ENCODE assay signal across 8 cellular contexts in the genomic region with DNA sequence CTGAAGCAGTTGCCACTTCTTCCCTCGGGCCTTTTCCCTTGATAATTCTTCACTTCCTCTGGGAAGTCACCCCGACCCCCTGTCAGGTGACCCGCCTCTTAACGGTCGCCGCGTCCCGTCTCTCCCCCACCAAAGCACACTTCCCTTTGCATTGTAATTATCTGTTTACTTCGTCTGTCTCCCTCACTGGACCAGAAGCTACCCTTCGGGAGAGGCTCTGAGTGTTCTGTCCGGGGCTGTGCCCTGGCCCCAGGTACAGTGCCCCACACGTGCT. TPM values are rescaled to one million over a fixed set of nuclear protein-coding genes. Genes with fewer than 3 reads are reported as not detected.
DNase-seq lines count a peak whose midpoint lies in the region; ATAC-seq and TF ChIP-seq lines count a peak whose summit lies in the region.

No MANE protein-coding gene starts in this region.

- no peak for TF ChIP-seq POLR2A in tibial nerve (IDR thresholded peaks at IDR 0.05)

- TF ChIP-seq RAD21 in liver (IDR thresholded peaks at IDR 0.05), result peak in 1 of 2 donors; percentile 4

- H3K4me1 Mint-ChIP-seq in activated T-cell treated with anti-CD3 and anti-CD28 coated beads, Interleukin-2, amount 50 U/mL, for 4 hours (ENCODE audit: low read depth), result peaks cover 19% of the 10 kb centered on the region
- H3K4me1 Mint-ChIP-seq in activated naive CD8-positive, alpha-beta T cell treated with anti-CD3 and anti-CD28 coated beads, Interleukin-2, amount 10 ng/mL, durations not matched to agents 7 days and 5 days, result peaks cover 21% of the 10 kb centered on the region

- POLR2A ChIA-PET in activated naive CD8-positive, alpha-beta T cell treated with anti-CD3 and anti-CD28 coated beads, Interleukin-2, amount 10 ng/mL, durations not matched to agents 7 days and 5 days (lab: Charles Lee), result interaction anchor here (1.3 kb wide), 1 partner anchor 89 kb away, joined by 11 read pairs; no protein-coding TSS in a partner anchor

- H3K27ac ChIP-seq in liver (ENCODE audit: low read depth in 1 of 2, low read length in 2 of 2) (no peak overlapping the region), tibial nerve (peak overlapping the region in 3 of 4 donors; percentile 30 to 80 (median 74))

- H3K36me3 ChIP-seq in liver (ENCODE audit: control insufficient read depth in 4 of 4, insufficient read depth in 3 of 4, low read depth in 1 of 4, low read length in 3 of 4) (no peaks in the 10 kb centered on the region), tibial nerve (peaks cover 0 to 5% (median 0%) of the 10 kb centered on the region in 3 donors)

- ATAC-seq in activated T-cell treated with anti-CD3 and anti-CD28 coated beads, Interleukin-2, amount 50 U/mL, for 4 hours, result no peak
- no peak for ATAC-seq in activated naive CD8-positive, alpha-beta T cell treated with anti-CD3 and anti-CD28 coated beads, Interleukin-2, amount 10 ng/mL, durations not matched to agents 7 days and 5 days (ENCODE audit: low read depth)
- no peak for ATAC-seq in HG03280 (IDR thresholded peaks at IDR 0.05; ENCODE audit: unreplicated experiment)

- H3K4me1 ChIP-seq in liver (ENCODE audit: control insufficient read depth in 4 of 4, insufficient read depth in 4 of 4, low read length in 3 of 4), result peaks cover 2 to 17% (median 6%) of the 10 kb centered on the region in 4 donors
- peaks cover 0 to 72% (median 27%) of the 10 kb centered on the region in 4 donors for H3K4me1 ChIP-seq in tibial nerve

- H3K27me3 ChIP-seq in liver (ENCODE audit: control insufficient read depth in 4 of 4, insufficient read depth in 4 of 4, low read length in 3 of 4), result no peaks in the 10 kb centered on the region
- H3K27me3 ChIP-seq in tibial nerve, result no peaks in the 10 kb centered on the region

- no peaks in the 10 kb centered on the region for H3K36me3 Mint-ChIP-seq in activated T-cell treated with anti-CD3 and anti-CD28 coated beads, Interleukin-2, amount 50 U/mL, for 4 hours (ENCODE audit: insufficient read depth)
- no peaks in the 10 kb centered on the region for H3K36me3 Mint-ChIP-seq in activated naive CD8-positive, alpha-beta T cell treated with anti-CD3 and anti-CD28 coated beads, Interleukin-2, amount 10 ng/mL, durations not matched to agents 7 days and 5 days

- H3K9me3 ChIP-seq in liver (ENCODE audit: control insufficient read depth in 4 of 4, low read length in 3 of 4) (no peaks in the 10 kb centered on the region), tibial nerve (no peaks in the 10 kb centered on the region)

- H3K4me3 ChIP-seq in liver (ENCODE audit: low read depth in 1 of 3, low read length in 3 of 3) (peak overlapping the region in 2 of 3 donors; percentile 29 to 39), tibial nerve (peak overlapping the region in 2 of 4 donors; percentile 55 to 57)

- H3K9me3 Mint-ChIP-seq in activated T-cell treated with anti-CD3 and anti-CD28 coated beads, Interleukin-2, amount 50 U/mL, for 4 hours, result no peaks in the 10 kb centered on the region
- H3K9me3 Mint-ChIP-seq in activated naive CD8-positive, alpha-beta T cell treated with anti-CD3 and anti-CD28 coated beads, Interleukin-2, amount 10 ng/mL, durations not matched to agents 7 days and 5 days, result no peaks in the 10 kb centered on the region

- no peak overlapping the region for H3K27ac Mint-ChIP-seq in activated naive CD8-positive, alpha-beta T cell treated with anti-CD3 and anti-CD28 coated beads, Interleukin-2, amount 10 ng/mL, durations not matched to agents 7 days and 5 days

- peak overlapping the region in 1 of 2 donors; percentile 9 for H3K9ac ChIP-seq in liver (ENCODE audit: low read depth in 1 of 2, low read length in 2 of 2)

- 18% methylated on average over 12 of the region's 12 CpGs for WGBS in liver
- WGBS in tibial nerve, 2 donors, result 59 to 61% methylated on average over 12 of the region's 12 CpGs

- TF ChIP-seq CTCF in liver (IDR thresholded peaks at IDR 0.05; ENCODE audit: low read depth, low read length, missing input control), result no peak
- no peak for TF ChIP-seq CTCF in tibial nerve (IDR thresholded peaks at IDR 0.05)

- H3K4me3 Mint-ChIP-seq in activated T-cell treated with anti-CD3 and anti-CD28 coated beads, Interleukin-2, amount 50 U/mL, for 4 hours, result peak overlapping the region; percentile 71
- H3K4me3 Mint-ChIP-seq in activated naive CD8-positive, alpha-beta T cell treated with anti-CD3 and anti-CD28 coated beads, Interleukin-2, amount 10 ng/mL, durations not matched to agents 7 days and 5 days, result peak overlapping the region; percentile 61

- peak; percentile 7 for DNase-seq in activated T-cell treated with anti-CD3 and anti-CD28 coated beads, Interleukin-2, amount 50 U/mL, for 4 hours
- no peak for DNase-seq in activated T-cell treated with anti-CD3 and anti-CD28 coated beads for 4 hours
- no peak for DNase-seq in activated naive CD8-positive, alpha-beta T cell treated with anti-CD3 and anti-CD28 coated beads, Interleukin-2, amount 10 ng/mL, durations not matched to agents 7 days and 5 days
- no peak for DNase-seq in tibial nerve (ENCODE audit: low spot score in 2 of 2)
- DNase-seq in SHP77 (lab: John Stamatoyannopoulos, UW), result no peak
- no peak for DNase-seq in occipital lobe (lab: John Stamatoyannopoulos, UW)

- no peak for TF ChIP-seq EP300 in tibial nerve (IDR thresholded peaks at IDR 0.05)

- H3K27me3 Mint-ChIP-seq in activated T-cell treated with anti-CD3 and anti-CD28 coated beads, Interleukin-2, amount 50 U/mL, for 4 hours (ENCODE audit: low read depth), result no peaks in the 10 kb centered on the region
- H3K27me3 Mint-ChIP-seq in activated naive CD8-positive, alpha-beta T cell treated with anti-CD3 and anti-CD28 coated beads, Interleukin-2, amount 10 ng/mL, durations not matched to agents 7 days and 5 days, result peaks cover 17% of the 10 kb centered on the region

TF ChIP-seq in liver, 16 proteins besides CTCF, POLR2A, EP300 and RAD21:
- TF ChIP-seq FOXA1 (IDR thresholded peaks at IDR 0.05) (no peak), SP1 (IDR thresholded peaks at IDR 0.05) (peak; percentile 4), NR2F2 (IDR thresholded peaks at IDR 0.05) (peak; percentile 31)

RNA-seq across cellular contexts. Expression of gene SNAI1, which starts 0.8 kb away (rescaled TPM):
- total RNA-seq in activated T-cell treated with anti-CD3 and anti-CD28 coated beads, Interleukin-2, amount 50 U/mL, for 4 hours, result 1 to 10 TPM; 1.1 to 1.8 (median 1.3) TPM
- under 1 TPM; 0.40 to 0.75 TPM for total RNA-seq in activated naive CD8-positive, alpha-beta T cell treated with anti-CD3 and anti-CD28 coated beads, Interleukin-2, amount 10 ng/mL, durations not matched to agents 7 days and 5 days
- under 1 TPM; 0.28 to 0.75 TPM for total RNA-seq in liver
- 1 to 10 TPM in 1 of 2 donors, under 1 TPM in 1; 0.44 to 3.4 TPM for polyA plus RNA-seq in liver
- 10 to 100 TPM in 1 of 4 donors, 1 to 10 TPM in 3; 4.2 to 14.4 (median 6.0) TPM for total RNA-seq in tibial nerve
- total RNA-seq in occipital lobe, result not detected

RNA-seq across cellular contexts. Expression of gene RNF114, which starts 45.8 kb away (rescaled TPM):
- total RNA-seq in activated T-cell treated with anti-CD3 and anti-CD28 coated beads, Interleukin-2, amount 50 U/mL, for 4 hours, result 10 to 100 TPM; 71.1 to 81.9 (median 77.5) TPM
- 10 to 100 TPM; 75.8 TPM for total RNA-seq in activated naive CD8-positive, alpha-beta T cell treated with anti-CD3 and anti-CD28 coated beads, Interleukin-2, amount 10 ng/mL, durations not matched to agents 7 days and 5 days
- total RNA-seq in liver (10 to 100 TPM; 30.9 to 87.9 TPM), tibial nerve (100 to 1,000 TPM; 211 to 311 (median 272) TPM), occipital lobe (38.7 TPM)
- polyA plus RNA-seq in liver, result 10 to 100 TPM; 33.8 to 48.0 TPM

Comparison
In these comparisons a context has a peak if more than half of its experiments do, and no peak if none do; other contexts are left out.
1. H3K27ac ChIP-seq: peak in tibial nerve (3 of 4); none in liver (0 of 2).